Comparison of ENCODE assay signal across 8 cellular contexts in genomic region chr11:1309498-1310314, GRCh38. TPM values are rescaled to one million over a fixed set of nuclear protein-coding genes. Genes with fewer than 3 reads are reported as not detected.
DNase-seq lines count a peak whose midpoint lies in the region; ATAC-seq, FAIRE-seq and TF ChIP-seq lines count a peak whose summit lies in the region.

TSS of gene TOLLIP (minus strand) at chr11:1309632. CDS start at chr11:1309498, 134 bp downstream.

- peaks cover 42% of the 10 kb centered on the region for H3K27me3 Mint-ChIP-seq in WTC11 (ENCODE audit: low read depth)
- peaks cover 17 to 19% (median 18%) of the 10 kb centered on the region in 3 donors for H3K27me3 Mint-ChIP-seq in immature natural killer cell (ENCODE audit: low read depth in 3 of 3)

- H3K27ac Mint-ChIP-seq in WTC11 (0 out of 2 replicates have a peak within 1 kb of the TSS, but pooled peaks have one; percentile 32), immature natural killer cell (peak within 1 kb of the TSS; percentile 91 to 97 (median 94))

- DNase-seq in AG08396 (ENCODE audit: low spot score): peak; percentile 100
- DNase-seq in NCI-H2227 (lab: John Stamatoyannopoulos, UW; ENCODE audit: unreplicated experiment): peak; percentile 99
- peak; percentile 95 for DNase-seq in WTC11 (ENCODE audit: low spot score)
- DNase-seq in bronchial epithelial cell (ENCODE audit: low read depth): peak; percentile 77
- DNase-seq in immature natural killer cell: peak; percentile 99 to 100 (median 99)
- DNase-seq in smooth muscle cell of the brain vasculature (ENCODE audit: low read depth, low spot score): peak; percentile 77

- ATAC-seq in GM18907 (IDR thresholded peaks at IDR 0.05; ENCODE audit: unreplicated experiment) (peak; percentile 73), HG03139 (IDR thresholded peaks at IDR 0.05; ENCODE audit: unreplicated experiment) (peak; percentile 62), WTC11 (peak; percentile 93)

- POLR2A ChIA-PET in WTC11 (lab: Charles Lee): no interaction called here

- peaks cover 13% of the 10 kb centered on the region for H3K4me1 Mint-ChIP-seq in WTC11
- peaks cover 41 to 42% of the 10 kb centered on the region in 2 donors for H3K4me1 Mint-ChIP-seq in immature natural killer cell

- CTCF ChIA-PET in WTC11 (lab: Charles Lee): interaction anchor here (1.1 to 1.7 kb wide), 4 partner anchors 17 to 343 kb away, joined by 3 to 7 read pairs (median 4); partner anchors contain the start of gene BRSK2

- H3K9me3 Mint-ChIP-seq in WTC11 (peaks cover 24% of the 10 kb centered on the region), immature natural killer cell (no peaks in the 10 kb centered on the region)

- no peak for TF ChIP-seq CTCF in WTC11 (IDR thresholded peaks at IDR 0.05)
- TF ChIP-seq CTCF in bronchial epithelial cell (IDR thresholded peaks at IDR 0.05; ENCODE audit: insufficient read depth, low read length, severe bottlenecking): peak; percentile 27

- H3K4me3 Mint-ChIP-seq in WTC11: peak within 1 kb of the TSS; percentile 70
- H3K4me3 Mint-ChIP-seq in immature natural killer cell: peak within 1 kb of the TSS; percentile 82 to 89 (median 89)

- no peaks in the 10 kb centered on the region for H3K27me3 ChIP-seq in bronchial epithelial cell (ENCODE audit: control insufficient read depth, insufficient read depth, low read length)

- H3K36me3 Mint-ChIP-seq in WTC11: peaks cover 3% of the 10 kb centered on the region; the same call in 1 of the 2 replicates
- H3K36me3 Mint-ChIP-seq in immature natural killer cell: no peaks in the 10 kb centered on the region

- peaks cover 4% of the 10 kb centered on the region for H3K36me3 ChIP-seq in bronchial epithelial cell (ENCODE audit: control insufficient read depth, insufficient read depth, low read length)

- peak within 1 kb of the TSS; percentile 71 for H3K4me3 ChIP-seq in bronchial epithelial cell (ENCODE audit: low read depth, low read length)

- FAIRE-seq in bronchial epithelial cell (lab: Jason Lieb, UNC): no peak

TF ChIP-seq in WTC11, 78 proteins besides CTCF, POLR2A, EP300 and RAD21 (continues in another document):
- TF ChIP-seq HMGXB4 (CRISPR knock-in tag; IDR thresholded peaks at IDR 0.05) (peak; percentile 52; the same call in 1 of the 2 replicates), GRHL2 (CRISPR knock-in tag; IDR thresholded peaks at IDR 0.05; ENCODE audit: insufficient replicate concordance, severe bottlenecking) (no peak), KAT7 (CRISPR knock-in tag; IDR thresholded peaks at IDR 0.05; ENCODE audit: borderline replicate concordance) (no peak), SMAD4 (CRISPR knock-in tag; IDR thresholded peaks at IDR 0.05) (no peak), RELA (CRISPR knock-in tag; IDR thresholded peaks at IDR 0.05; ENCODE audit: borderline replicate concordance) (0 out of 2 replicates have a peak, but pooled peaks have one; percentile 56), FOXK1 (CRISPR knock-in tag; IDR thresholded peaks at IDR 0.05) (no peak), NR2C2 (CRISPR knock-in tag; IDR thresholded peaks at IDR 0.05) (peak; percentile 72), TCF7 (CRISPR knock-in tag; IDR thresholded peaks at IDR 0.05; ENCODE audit: low read depth) (0 out of 2 replicates have a peak, but pooled peaks have one; percentile 51), IRF1 (CRISPR knock-in tag; IDR thresholded peaks at IDR 0.05) (peak; percentile 34; the same call in 1 of the 2 replicates), MAX (CRISPR knock-in tag; IDR thresholded peaks at IDR 0.05) (peak; percentile 96), ZNF263 (CRISPR knock-in tag; IDR thresholded peaks at IDR 0.05; ENCODE audit: low read depth) (no peak), ZNF396 (CRISPR knock-in tag; IDR thresholded peaks at IDR 0.05; ENCODE audit: borderline replicate concordance) (no peak), USF1 (CRISPR knock-in tag; IDR thresholded peaks at IDR 0.05) (peak; percentile 64; the same call in 1 of the 2 replicates), SMAD3 (CRISPR knock-in tag; IDR thresholded peaks at IDR 0.05; ENCODE audit: borderline replicate concordance) (0 out of 2 replicates have a peak, but pooled peaks have one; percentile 17), ZBTB43 (CRISPR knock-in tag; IDR thresholded peaks at IDR 0.05) (peak; percentile 78; the same call in 1 of the 2 replicates), MLX (CRISPR knock-in tag; IDR thresholded peaks at IDR 0.05) (no peak), ZNF281 (CRISPR knock-in tag; IDR thresholded peaks at IDR 0.05) (peak; percentile 73; the same call in 1 of the 2 replicates), E2F5 (CRISPR knock-in tag; IDR thresholded peaks at IDR 0.05) (peak; percentile 45), FOXJ3 (CRISPR knock-in tag; IDR thresholded peaks at IDR 0.05; ENCODE audit: borderline replicate concordance) (no peak)

RNA-seq across cellular contexts. Expression of gene TOLLIP, which starts in this region (rescaled TPM):
- total RNA-seq in WTC11 (2021) (25.8 to 32.3 TPM (median 31.6 TPM) in 3 replicates), bronchial epithelial cell (43.4 and 55.0 TPM in 2 replicates)
- 10 to 100 TPM; 40.5 to 47.8 (median 42.2) TPM for polyA plus RNA-seq in immature natural killer cell

Comparison
In these comparisons a context has a peak if more than half of its experiments do, and no peak if none do; other contexts are left out.
1. Peak in every context shown above with its lines: DNase-seq, ATAC-seq and H3K4me3 ChIP-seq.